In genomic region chr3:73542127-73542526, GRCh38 we compare ENCODE assay signal across 16 cellular contexts.
DNase-seq lines count a peak whose midpoint lies in the region; ATAC-seq and TF ChIP-seq lines count a peak whose summit lies in the region.
"Had no signal": no experiment of that assay in that cellular context is flagged by ENCODE, and none has a peak within 500 bp of the region (broad histone marks: within the 10 kb centered on the region; RNA-seq: fewer than 3 reads in every experiment).

No MANE protein-coding gene starts in this region.

- H3K36me3 Mint-ChIP-seq in nephron progenitor cell (ENCODE audit: low read depth) (peaks cover 23% of the 10 kb centered on the region), endothelial cell (ENCODE audit: low read depth, unreplicated experiment) (no peaks in the 10 kb centered on the region)
- H3K36me3 Mint-ChIP-seq: stimulated activated memory B cell treated with anti-CD40 and anti-IgM and Interleukin-4, amounts not matched to agents 10 μg/mL and 1 μg/mL and 100 μg/mL, for 72 hours had no signal

- H3K27ac Mint-ChIP-seq in nephron progenitor cell (peak overlapping the region; percentile 6), endothelial cell (ENCODE audit: unreplicated experiment) (no peak overlapping the region)
- H3K27ac Mint-ChIP-seq: stimulated activated memory B cell treated with anti-CD40 and anti-IgM and Interleukin-4, amounts not matched to agents 10 μg/mL and 1 μg/mL and 100 μg/mL, for 72 hours had no signal

- no peaks in the 10 kb centered on the region for H3K36me3 ChIP-seq in HEK293 (ENCODE audit: control insufficient read depth in 2 of 2, insufficient read depth in 1 of 2, low read length in 2 of 2)
- no peaks in the 10 kb centered on the region for H3K36me3 ChIP-seq in body of pancreas (replicated peaks in 1 of 2; ENCODE audit: insufficient read depth in 1 of 2, low read depth in 2 of 2)
- H3K36me3 ChIP-seq: heart left ventricle, WERI-Rb-1 had no signal

- ATAC-seq in body of pancreas (peak; percentile 99), GM19452 (IDR thresholded peaks at IDR 0.05; ENCODE audit: unreplicated experiment) (no peak)
- ATAC-seq: heart left ventricle; Panc1; stimulated activated memory B cell treated with anti-CD40 and anti-IgM and Interleukin-4, amounts not matched to agents 10 μg/mL and 1 μg/mL and 100 μg/mL, for 72 hours had no signal

- TF ChIP-seq CTCF in HEK293 (tag by site-specific recombination; IDR thresholded peaks at IDR 0.05): no peak
- TF ChIP-seq CTCF in body of pancreas (IDR thresholded peaks at IDR 0.05): no peak
- TF ChIP-seq CTCF in nephron progenitor cell (IDR thresholded peaks at IDR 0.05): no peak
- TF ChIP-seq CTCF in endothelial cell (IDR thresholded peaks at IDR 0.05; ENCODE audit: unreplicated experiment): no peak

- H3K4me1 Mint-ChIP-seq in nephron progenitor cell (peaks cover 46% of the 10 kb centered on the region), endothelial cell (ENCODE audit: unreplicated experiment) (peaks cover under 1% of the 10 kb centered on the region)
- H3K4me1 Mint-ChIP-seq: stimulated activated memory B cell treated with anti-CD40 and anti-IgM and Interleukin-4, amounts not matched to agents 10 μg/mL and 1 μg/mL and 100 μg/mL, for 72 hours had no signal

- DNase-seq in NCI-H2029 (lab: John Stamatoyannopoulos, UW) (peak; percentile 88), body of pancreas (peak; percentile 78 to 88 (median 80)), nephron progenitor cell (no peak), GOT3 (lab: John Stamatoyannopoulos, UW) (no peak), endothelial cell (ENCODE audit: low spot score) (no peak)
- DNase-seq in NK-92 treated with Interleukin-12 subunit alpha and Interleukin-12 subunit beta, amount 100 ng/mL, for 24 hours (lab: John Stamatoyannopoulos, UW): no peak
- DNase-seq: activated gamma-delta T cell treated with Interleukin-2 at 50 U/mL for 16 hours, heart left ventricle, kidney, NCI-H510A, WERI-Rb-1 had no signal

- POLR2A ChIA-PET in HEK293 (lab: Yijun Ruan, JAX): no interaction called here

- H3K4me3 Mint-ChIP-seq in nephron progenitor cell (no peak overlapping the region), endothelial cell (ENCODE audit: unreplicated experiment) (no peak overlapping the region)
- H3K4me3 Mint-ChIP-seq: stimulated activated memory B cell treated with anti-CD40 and anti-IgM and Interleukin-4, amounts not matched to agents 10 μg/mL and 1 μg/mL and 100 μg/mL, for 72 hours had no signal

- H3K27me3 ChIP-seq in body of pancreas: no peaks in the 10 kb centered on the region
- H3K27me3 ChIP-seq: heart left ventricle had no signal

- WGBS in body of pancreas, 2 donors: 6 to 17% methylated on average over 3 of the region's 3 CpGs

- intact Hi-C loops in body of pancreas (cut with DNase I): no loop called here

- no peak for TF ChIP-seq POLR2A in body of pancreas (IDR thresholded peaks at IDR 0.05)

- H3K9me3 ChIP-seq in HEK293 (ENCODE audit: control insufficient read depth, insufficient read depth, low read depth, low read length): no peaks in the 10 kb centered on the region
- no peaks in the 10 kb centered on the region for H3K9me3 ChIP-seq in body of pancreas
- H3K9me3 ChIP-seq: heart left ventricle had no signal

- H3K27ac ChIP-seq in HEK293 (ENCODE audit: extremely low read depth, low read depth, low read length) (no peak overlapping the region), body of pancreas (peak overlapping the region in 2 of 4 donors; percentile 21 to 29)
- H3K27ac ChIP-seq: WERI-Rb-1 had no signal

- no peak overlapping the region for H3K4me3 ChIP-seq in HEK293 (ENCODE audit: low read depth, low read length)
- no peak overlapping the region for H3K4me3 ChIP-seq in body of pancreas
- H3K4me3 ChIP-seq: GM23248, heart left ventricle had no signal

- no peaks in the 10 kb centered on the region for H3K4me1 ChIP-seq in HEK293 (ENCODE audit: control insufficient read depth, insufficient read depth, low read length)
- peaks cover 31% of the 10 kb centered on the region for H3K4me1 ChIP-seq in body of pancreas

- H3K9me3 Mint-ChIP-seq in nephron progenitor cell (peaks cover 10% of the 10 kb centered on the region), endothelial cell (ENCODE audit: unreplicated experiment) (no peaks in the 10 kb centered on the region)

- CTCF ChIA-PET in HEK293 (lab: Yijun Ruan, JAX): no interaction called here

- H3K27me3 Mint-ChIP-seq in nephron progenitor cell (ENCODE audit: low read depth, poor library complexity) (peaks cover 5% of the 10 kb centered on the region), endothelial cell (ENCODE audit: unreplicated experiment) (no peaks in the 10 kb centered on the region)
- H3K27me3 Mint-ChIP-seq: stimulated activated memory B cell treated with anti-CD40 and anti-IgM and Interleukin-4, amounts not matched to agents 10 μg/mL and 1 μg/mL and 100 μg/mL, for 72 hours had no signal

TF ChIP-seq in HEK293, 187 proteins besides CTCF, POLR2A, EP300 and RAD21:
- no peak for TF ChIP-seq ZSCAN18 (tag by site-specific recombination; IDR thresholded peaks at IDR 0.05)
- TF ChIP-seq ZNF768 (tag by site-specific recombination; IDR thresholded peaks at IDR 0.05): no peak
- TF ChIP-seq SCRT2 (tag by site-specific recombination; IDR thresholded peaks at IDR 0.05): peak; percentile 73

Comparison
In these comparisons a context has a peak if more than half of its experiments do, and no peak if none do; other contexts are left out.
1. DNase-seq: peak in NCI-H2029 (single experiment) and body of pancreas (4 of 4); none in nephron progenitor cell (single experiment), NK-92 treated with Interleukin-12 subunit alpha and Interleukin-12 subunit beta, amount 100 ng/mL, for 24 hours (single experiment), GOT3 (single experiment) and endothelial cell (single experiment).